Comparison of ENCODE assay signal across 1 cellular context in genomic region chr10:86376852-86377796, GRCh38.
TF ChIP-seq lines count a peak whose summit lies in the region.

No MANE protein-coding gene starts in this region.

TF ChIP-seq in WTC11, 78 proteins besides CTCF, POLR2A, EP300 and RAD21 (continued from another document):
- TF ChIP-seq, protein P1, sequence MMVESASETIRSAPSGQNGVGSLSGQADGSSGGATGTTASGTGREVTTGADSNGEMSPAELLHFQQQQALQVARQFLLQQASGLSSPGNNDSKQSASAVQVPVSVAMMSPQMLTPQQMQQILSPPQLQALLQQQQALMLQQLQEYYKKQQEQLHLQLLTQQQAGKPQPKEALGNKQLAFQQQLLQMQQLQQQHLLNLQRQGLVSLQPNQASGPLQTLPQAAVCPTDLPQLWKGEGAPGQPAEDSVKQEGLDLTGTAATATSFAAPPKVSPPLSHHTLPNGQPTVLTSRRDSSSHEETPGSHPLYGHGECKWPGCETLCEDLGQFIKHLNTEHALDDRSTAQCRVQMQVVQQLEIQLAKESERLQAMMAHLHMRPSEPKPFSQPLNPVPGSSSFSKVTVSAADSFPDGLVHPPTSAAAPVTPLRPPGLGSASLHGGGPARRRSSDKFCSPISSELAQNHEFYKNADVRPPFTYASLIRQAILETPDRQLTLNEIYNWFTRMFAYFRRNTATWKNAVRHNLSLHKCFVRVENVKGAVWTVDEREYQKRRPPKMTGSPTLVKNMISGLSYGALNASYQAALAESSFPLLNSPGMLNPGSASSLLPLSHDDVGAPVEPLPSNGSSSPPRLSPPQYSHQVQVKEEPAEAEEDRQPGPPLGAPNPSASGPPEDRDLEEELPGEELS (CRISPR knock-in tag; IDR thresholded peaks at IDR 0.05), result peak; percentile 33
- TF ChIP-seq ZNF138 (CRISPR knock-in tag; conservative IDR thresholded peaks at IDR 0.05) (peak; percentile 88; the same call in 1 of the 2 replicates), TEAD1 (CRISPR knock-in tag; IDR thresholded peaks at IDR 0.05) (peak; percentile 53; the same call in 1 of the 2 replicates), AR (CRISPR knock-in tag; IDR thresholded peaks at IDR 0.05) (no peak), NR3C1 (CRISPR knock-in tag; conservative IDR thresholded peaks at IDR 0.05; ENCODE audit: low read depth) (no peak), EMX1 (CRISPR knock-in tag; IDR thresholded peaks at IDR 0.05) (no peak), GTF2I (CRISPR knock-in tag; conservative IDR thresholded peaks at IDR 0.05) (peak; percentile 71; the same call in 1 of the 2 replicates), MAX (CRISPR knock-in tag; IDR thresholded peaks at IDR 0.05) (peak; percentile 87), HMGXB4 (CRISPR knock-in tag; IDR thresholded peaks at IDR 0.05) (peak; percentile 94), SP1 (CRISPR knock-in tag; conservative IDR thresholded peaks at IDR 0.05) (peak; percentile 68), ETV6 (CRISPR knock-in tag; IDR thresholded peaks at IDR 0.05) (peak; percentile 47), ZBTB21 (CRISPR knock-in tag; IDR thresholded peaks at IDR 0.05; ENCODE audit: borderline replicate concordance) (peak; percentile 91), ELF4 (CRISPR knock-in tag; IDR thresholded peaks at IDR 0.05; ENCODE audit: low read depth) (no peak), ZNF396 (CRISPR knock-in tag; IDR thresholded peaks at IDR 0.05; ENCODE audit: borderline replicate concordance) (no peak)
- TF ChIP-seq, protein P2, sequence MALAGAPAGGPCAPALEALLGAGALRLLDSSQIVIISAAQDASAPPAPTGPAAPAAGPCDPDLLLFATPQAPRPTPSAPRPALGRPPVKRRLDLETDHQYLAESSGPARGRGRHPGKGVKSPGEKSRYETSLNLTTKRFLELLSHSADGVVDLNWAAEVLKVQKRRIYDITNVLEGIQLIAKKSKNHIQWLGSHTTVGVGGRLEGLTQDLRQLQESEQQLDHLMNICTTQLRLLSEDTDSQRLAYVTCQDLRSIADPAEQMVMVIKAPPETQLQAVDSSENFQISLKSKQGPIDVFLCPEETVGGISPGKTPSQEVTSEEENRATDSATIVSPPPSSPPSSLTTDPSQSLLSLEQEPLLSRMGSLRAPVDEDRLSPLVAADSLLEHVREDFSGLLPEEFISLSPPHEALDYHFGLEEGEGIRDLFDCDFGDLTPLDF (CRISPR knock-in tag; IDR thresholded peaks at IDR 0.05), result no peak; the same call in 1 of the 2 replicates
- TF ChIP-seq, protein P3, sequence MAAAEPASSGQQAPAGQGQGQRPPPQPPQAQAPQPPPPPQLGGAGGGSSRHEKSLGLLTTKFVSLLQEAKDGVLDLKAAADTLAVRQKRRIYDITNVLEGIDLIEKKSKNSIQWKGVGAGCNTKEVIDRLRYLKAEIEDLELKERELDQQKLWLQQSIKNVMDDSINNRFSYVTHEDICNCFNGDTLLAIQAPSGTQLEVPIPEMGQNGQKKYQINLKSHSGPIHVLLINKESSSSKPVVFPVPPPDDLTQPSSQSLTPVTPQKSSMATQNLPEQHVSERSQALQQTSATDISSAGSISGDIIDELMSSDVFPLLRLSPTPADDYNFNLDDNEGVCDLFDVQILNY (CRISPR knock-in tag; IDR thresholded peaks at IDR 0.05), result peak; percentile 86
- TF ChIP-seq, protein P4, sequence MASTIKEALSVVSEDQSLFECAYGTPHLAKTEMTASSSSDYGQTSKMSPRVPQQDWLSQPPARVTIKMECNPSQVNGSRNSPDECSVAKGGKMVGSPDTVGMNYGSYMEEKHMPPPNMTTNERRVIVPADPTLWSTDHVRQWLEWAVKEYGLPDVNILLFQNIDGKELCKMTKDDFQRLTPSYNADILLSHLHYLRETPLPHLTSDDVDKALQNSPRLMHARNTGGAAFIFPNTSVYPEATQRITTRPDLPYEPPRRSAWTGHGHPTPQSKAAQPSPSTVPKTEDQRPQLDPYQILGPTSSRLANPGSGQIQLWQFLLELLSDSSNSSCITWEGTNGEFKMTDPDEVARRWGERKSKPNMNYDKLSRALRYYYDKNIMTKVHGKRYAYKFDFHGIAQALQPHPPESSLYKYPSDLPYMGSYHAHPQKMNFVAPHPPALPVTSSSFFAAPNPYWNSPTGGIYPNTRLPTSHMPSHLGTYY (CRISPR knock-in tag; IDR thresholded peaks at IDR 0.05), result 0 out of 2 replicates have a peak, but pooled peaks have one; percentile 18
- TF ChIP-seq, protein P5, sequence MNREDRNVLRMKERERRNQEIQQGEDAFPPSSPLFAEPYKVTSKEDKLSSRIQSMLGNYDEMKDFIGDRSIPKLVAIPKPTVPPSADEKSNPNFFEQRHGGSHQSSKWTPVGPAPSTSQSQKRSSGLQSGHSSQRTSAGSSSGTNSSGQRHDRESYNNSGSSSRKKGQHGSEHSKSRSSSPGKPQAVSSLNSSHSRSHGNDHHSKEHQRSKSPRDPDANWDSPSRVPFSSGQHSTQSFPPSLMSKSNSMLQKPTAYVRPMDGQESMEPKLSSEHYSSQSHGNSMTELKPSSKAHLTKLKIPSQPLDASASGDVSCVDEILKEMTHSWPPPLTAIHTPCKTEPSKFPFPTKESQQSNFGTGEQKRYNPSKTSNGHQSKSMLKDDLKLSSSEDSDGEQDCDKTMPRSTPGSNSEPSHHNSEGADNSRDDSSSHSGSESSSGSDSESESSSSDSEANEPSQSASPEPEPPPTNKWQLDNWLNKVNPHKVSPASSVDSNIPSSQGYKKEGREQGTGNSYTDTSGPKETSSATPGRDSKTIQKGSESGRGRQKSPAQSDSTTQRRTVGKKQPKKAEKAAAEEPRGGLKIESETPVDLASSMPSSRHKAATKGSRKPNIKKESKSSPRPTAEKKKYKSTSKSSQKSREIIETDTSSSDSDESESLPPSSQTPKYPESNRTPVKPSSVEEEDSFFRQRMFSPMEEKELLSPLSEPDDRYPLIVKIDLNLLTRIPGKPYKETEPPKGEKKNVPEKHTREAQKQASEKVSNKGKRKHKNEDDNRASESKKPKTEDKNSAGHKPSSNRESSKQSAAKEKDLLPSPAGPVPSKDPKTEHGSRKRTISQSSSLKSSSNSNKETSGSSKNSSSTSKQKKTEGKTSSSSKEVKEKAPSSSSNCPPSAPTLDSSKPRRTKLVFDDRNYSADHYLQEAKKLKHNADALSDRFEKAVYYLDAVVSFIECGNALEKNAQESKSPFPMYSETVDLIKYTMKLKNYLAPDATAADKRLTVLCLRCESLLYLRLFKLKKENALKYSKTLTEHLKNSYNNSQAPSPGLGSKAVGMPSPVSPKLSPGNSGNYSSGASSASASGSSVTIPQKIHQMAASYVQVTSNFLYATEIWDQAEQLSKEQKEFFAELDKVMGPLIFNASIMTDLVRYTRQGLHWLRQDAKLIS (CRISPR knock-in tag; IDR thresholded peaks at IDR 0.05; ENCODE audit: borderline replicate concordance), result peak; percentile 76; the same call in 1 of the 2 replicates
TF ChIP-seq in WTC11: peak in this region for 19.
